Comparison of ENCODE assay signal across 8 cellular contexts in the genomic region with DNA sequence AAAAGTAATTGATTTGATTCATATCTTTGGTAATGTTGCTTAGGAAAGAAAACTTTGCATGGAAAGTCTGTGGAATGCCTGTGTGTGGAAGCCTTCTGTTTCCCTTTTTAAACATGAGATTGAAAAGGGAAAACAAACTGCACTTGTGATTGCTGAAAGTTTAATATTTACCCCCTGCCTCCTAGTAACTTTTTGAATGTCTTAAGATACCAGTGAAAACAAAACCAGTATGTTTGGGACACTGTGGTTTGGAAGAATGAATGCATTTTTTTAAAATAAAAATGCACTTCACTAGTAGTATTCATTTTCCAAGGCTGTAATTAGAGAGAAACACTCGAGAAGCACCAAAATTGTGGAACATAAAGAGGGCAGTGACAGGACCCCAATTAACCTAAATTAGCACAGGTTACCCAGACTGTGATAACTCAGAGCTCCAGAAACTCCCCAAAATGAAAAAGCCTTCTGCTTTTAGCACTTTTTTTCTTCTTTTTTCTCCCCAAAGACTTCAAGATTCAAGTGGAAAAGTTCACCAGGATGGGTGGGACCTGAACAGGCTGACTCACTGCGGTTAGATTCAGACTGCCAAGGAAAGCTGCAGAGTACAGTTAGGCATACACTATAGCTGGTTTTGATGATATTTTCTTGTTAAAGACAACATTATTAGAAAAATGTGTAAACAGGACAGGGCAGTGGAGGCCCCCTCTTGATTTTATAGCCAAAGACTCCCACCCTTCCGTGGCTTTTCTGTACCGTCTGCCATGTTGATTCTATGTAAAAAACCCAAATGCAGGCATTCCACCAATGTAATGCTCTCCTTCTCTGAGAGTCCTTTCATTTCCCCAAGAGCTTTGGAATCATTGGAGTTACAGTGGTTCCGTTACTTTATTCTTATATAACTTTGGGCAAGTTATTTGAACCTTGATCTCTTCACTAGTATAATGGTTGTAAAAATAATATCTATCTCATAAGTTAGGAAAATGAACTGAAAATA.
A peak's percentile ranks its signal among the peaks of the same experiment; 100 is the strongest.
DNase-seq lines count a peak whose midpoint lies in the region; ATAC-seq and TF ChIP-seq lines count a peak whose summit lies in the region.
"Not testable (repeated sequence)": the region's sequence is repeated elsewhere in the genome, so short reads cannot be mapped to it uniquely, and the experiment has no call there.

No MANE protein-coding gene starts in this region.

- CTCF ChIA-PET in HCT116 (lab: Charles Lee); Panc1 (lab: Charles Lee); naive thymus-derived CD4-positive, alpha-beta T cell (lab: Charles Lee): not testable (repeated sequence)

- not testable (repeated sequence) for H3K9ac ChIP-seq in HCT116 (ENCODE audit: low read length)

- not testable (repeated sequence) for H3K4me1 ChIP-seq in HCT116 (ENCODE audit: control insufficient read depth in 1 of 2, insufficient read depth in 2 of 2, low read length in 2 of 2); Panc1 (ENCODE audit: control insufficient read depth, insufficient read depth, low read length); gastroesophageal sphincter; heart right ventricle; right cardiac atrium (ENCODE audit: control insufficient read depth, insufficient read depth, low read length); naive thymus-derived CD4-positive, alpha-beta T cell (ENCODE audit: control insufficient read depth in 2 of 2, insufficient read depth in 2 of 2, low read length in 2 of 2); aorta (ENCODE audit: control insufficient read depth in 1 of 2, insufficient read depth in 2 of 2, low read length in 2 of 2)

- TF ChIP-seq RAD21 in HCT116 (IDR thresholded peaks at IDR 0.05; ENCODE audit: low read depth): not testable (repeated sequence)

- not testable (repeated sequence) for H4K20me1 ChIP-seq in HCT116 (ENCODE audit: insufficient read depth)

- not testable (repeated sequence) for H3K27me3 ChIP-seq in HCT116 (ENCODE audit: insufficient read depth, low read length); Panc1 (ENCODE audit: control insufficient read depth, insufficient read depth, low read length); gastroesophageal sphincter; heart right ventricle; right cardiac atrium (ENCODE audit: control insufficient read depth, insufficient read depth); naive thymus-derived CD4-positive, alpha-beta T cell (ENCODE audit: control insufficient read depth in 2 of 2, insufficient read depth in 2 of 2, low read length in 2 of 2); aorta (ENCODE audit: control insufficient read depth in 1 of 2, insufficient read depth in 2 of 2, low read length in 1 of 2)

- RAD21 ChIA-PET in HCT116 (lab: Charles Lee; ENCODE audit: low non-redundant PET in 1 of 2, low total read pairs in 2 of 2, uncharacterized antibody in 2 of 2, unreplicated experiment in 2 of 2): not testable (repeated sequence)

- intact Hi-C loops in HCT116 (cut with micrococcal nuclease); Panc1 (cut with micrococcal nuclease; ENCODE audit: unreplicated experiment); heart right ventricle (cut with DNase I); right cardiac atrium (cut with DNase I); naive thymus-derived CD4-positive, alpha-beta T cell (cut with micrococcal nuclease); aorta (cut with DNase I): not testable (repeated sequence)

- in situ Hi-C loops in Panc1 (cut with HindIII; ENCODE audit: low pct_unique_long_range_greater_than_20kb, low sequenced_read_pairs): not testable (repeated sequence)

- peak; percentile 70 for ATAC-seq in HCT116
- ATAC-seq in Panc1: peak; percentile 75; the same call in 1 of the 2 replicates
- ATAC-seq in activated naive CD8-positive, alpha-beta T cell treated with anti-CD3 and anti-CD28 coated beads, Interleukin-2, amount 50 U/mL, for 24 hours: peak; percentile 68
- ATAC-seq in gastroesophageal sphincter: peak; percentile 60
- ATAC-seq in heart right ventricle: peak in 7 of 8 donors; percentile 42 to 89 (median 79)
- peak; percentile 80 to 93 for ATAC-seq in right cardiac atrium
- peak; percentile 62 for ATAC-seq in naive thymus-derived CD4-positive, alpha-beta T cell
- peak; percentile 78 for ATAC-seq in aorta (ENCODE audit: low FRiP score)

- H3K4me3 Mint-ChIP-seq in activated naive CD8-positive, alpha-beta T cell treated with anti-CD3 and anti-CD28 coated beads, Interleukin-2, amount 50 U/mL, for 24 hours; naive thymus-derived CD4-positive, alpha-beta T cell: not testable (repeated sequence)

- TF ChIP-seq CTCF in HCT116 (IDR thresholded peaks at IDR 0.05 in 2 of 3, conservative IDR thresholded peaks at IDR 0.05 in 1 of 3; ENCODE audit: borderline replicate concordance in 1 of 3, insufficient read depth in 1 of 3, low read depth in 2 of 3, low read length in 2 of 3); Panc1 (IDR thresholded peaks at IDR 0.05); gastroesophageal sphincter (IDR thresholded peaks at IDR 0.05); heart right ventricle (IDR thresholded peaks at IDR 0.05): not testable (repeated sequence)

- not testable (repeated sequence) for H3K27ac ChIP-seq in HCT116 (ENCODE audit: low read depth, low read length); Panc1 (ENCODE audit: low read length); gastroesophageal sphincter; heart right ventricle; right cardiac atrium (ENCODE audit: low read length); naive thymus-derived CD4-positive, alpha-beta T cell (ENCODE audit: low read depth, low read length); aorta (ENCODE audit: low read depth in 1 of 2, low read length in 2 of 2)

- TF ChIP-seq EP300 in gastroesophageal sphincter (IDR thresholded peaks at IDR 0.05): not testable (repeated sequence)

- H3K27me3 Mint-ChIP-seq in activated naive CD8-positive, alpha-beta T cell treated with anti-CD3 and anti-CD28 coated beads, Interleukin-2, amount 50 U/mL, for 24 hours; naive thymus-derived CD4-positive, alpha-beta T cell: not testable (repeated sequence)

- POLR2A ChIA-PET in HCT116 (lab: Charles Lee); Panc1 (lab: Charles Lee); naive thymus-derived CD4-positive, alpha-beta T cell (lab: Charles Lee): not testable (repeated sequence)

- not testable (repeated sequence) for H3K4me1 Mint-ChIP-seq in activated naive CD8-positive, alpha-beta T cell treated with anti-CD3 and anti-CD28 coated beads, Interleukin-2, amount 50 U/mL, for 24 hours; naive thymus-derived CD4-positive, alpha-beta T cell

- not testable (repeated sequence) for H3K9me3 ChIP-seq in HCT116 (ENCODE audit: control insufficient read depth in 1 of 2, insufficient read depth in 1 of 2, low read depth in 1 of 2, low read length in 2 of 2); Panc1 (ENCODE audit: control insufficient read depth, insufficient read depth, low read depth, low read length); gastroesophageal sphincter; heart right ventricle; right cardiac atrium (ENCODE audit: control insufficient read depth, low read length); naive thymus-derived CD4-positive, alpha-beta T cell (ENCODE audit: control insufficient read depth in 2 of 3, low read length in 3 of 3); aorta (ENCODE audit: control insufficient read depth, low read length)

- not testable (repeated sequence) for H2AFZ ChIP-seq in HCT116 (ENCODE audit: low read depth, low read length, poor library complexity, severe bottlenecking)

- DNase-seq in HCT116 (ENCODE audit: low read depth, low spot score); Panc1 (ENCODE audit: low read depth, low spot score); activated naive CD8-positive, alpha-beta T cell treated with anti-CD3 and anti-CD28 coated beads, Interleukin-2, amount 50 U/mL, for 24 hours; heart right ventricle; right cardiac atrium; naive thymus-derived CD4-positive, alpha-beta T cell; aorta: not testable (repeated sequence)

- H3K27ac Mint-ChIP-seq in activated naive CD8-positive, alpha-beta T cell treated with anti-CD3 and anti-CD28 coated beads, Interleukin-2, amount 50 U/mL, for 24 hours; naive thymus-derived CD4-positive, alpha-beta T cell: not testable (repeated sequence)

- not testable (repeated sequence) for H3K4me3 ChIP-seq in HCT116 (replicated peaks in 1 of 2; ENCODE audit: low read depth in 1 of 2, low read length in 2 of 2); Panc1 (ENCODE audit: low read depth in 2 of 2, low read length in 2 of 2); gastroesophageal sphincter; heart right ventricle; right cardiac atrium (ENCODE audit: low read length); naive thymus-derived CD4-positive, alpha-beta T cell (ENCODE audit: low read length); aorta (ENCODE audit: low read length in 2 of 2)

- WGBS in gastroesophageal sphincter (ENCODE audit: low coverage in 1 of 2), 2 donors: no CpG with 5 or more reads among the region's 5 CpGs
- WGBS in heart right ventricle, 2 donors: no CpG with 5 or more reads among the region's 5 CpGs
- WGBS in right cardiac atrium: no CpG with 5 or more reads among the region's 5 CpGs
- no CpG with 5 or more reads among the region's 5 CpGs for WGBS in aorta, 2 donors

- not testable (repeated sequence) for H3K9me3 Mint-ChIP-seq in activated naive CD8-positive, alpha-beta T cell treated with anti-CD3 and anti-CD28 coated beads, Interleukin-2, amount 50 U/mL, for 24 hours; naive thymus-derived CD4-positive, alpha-beta T cell

- H3K36me3 Mint-ChIP-seq in activated naive CD8-positive, alpha-beta T cell treated with anti-CD3 and anti-CD28 coated beads, Interleukin-2, amount 50 U/mL, for 24 hours (ENCODE audit: low read depth); naive thymus-derived CD4-positive, alpha-beta T cell: not testable (repeated sequence)

- H3K4me2 ChIP-seq in HCT116 (ENCODE audit: low read length): not testable (repeated sequence)

- H3K79me2 ChIP-seq in HCT116 (ENCODE audit: insufficient read depth, low read length): not testable (repeated sequence)

- not testable (repeated sequence) for BruUV-seq in HCT116 (replicated peaks; lab: Mats Ljungman, UMichigan); Panc1 (replicated peaks; lab: Mats Ljungman, UMichigan)

- not testable (repeated sequence) for TF ChIP-seq POLR2A in HCT116 (IDR thresholded peaks at IDR 0.05; ENCODE audit: borderline replicate concordance, extremely low read depth, insufficient read depth, insufficient read length); gastroesophageal sphincter (IDR thresholded peaks at IDR 0.05)

- H3K36me3 ChIP-seq in HCT116 (ENCODE audit: control insufficient read depth in 1 of 2, insufficient read depth in 2 of 2, low read length in 2 of 2); Panc1 (ENCODE audit: control insufficient read depth, insufficient read depth, low read length); gastroesophageal sphincter; heart right ventricle; naive thymus-derived CD4-positive, alpha-beta T cell (ENCODE audit: control insufficient read depth in 2 of 3, insufficient read depth in 3 of 3, low read length in 3 of 3); aorta (ENCODE audit: control insufficient read depth in 1 of 2, insufficient read depth in 2 of 2, low read length in 1 of 2): not testable (repeated sequence)

- H3K9me2 ChIP-seq in HCT116 (ENCODE audit: insufficient read depth): not testable (repeated sequence)
